ENCODE assay signal across 1 cellular context in genomic region chr6:135583256-135583758, GRCh38.
TF ChIP-seq lines count a peak whose summit lies in the region.

No MANE protein-coding gene starts in this region.

TF ChIP-seq in GM23338, 12 proteins besides CTCF, POLR2A, EP300 and RAD21 (continued from another document):
- TF ChIP-seq ETS1 (IDR thresholded peaks at IDR 0.05) (no peak), JUNB (IDR thresholded peaks at IDR 0.05; ENCODE audit: unreplicated experiment) (no peak), CREB1 (CRISPR knock-in tag; IDR thresholded peaks at IDR 0.05; ENCODE audit: low read depth) (no peak), ZNF462 (CRISPR knock-in tag; IDR thresholded peaks at IDR 0.05) (no peak), ZNF331 (CRISPR knock-in tag; IDR thresholded peaks at IDR 0.05; ENCODE audit: low read depth) (no peak), POLR2AphosphoS5 (IDR thresholded peaks at IDR 0.05; ENCODE audit: low read depth) (no peak)
TF ChIP-seq in GM23338: peak in this region for 0.
